In genomic region chr5:153490124-153491085, GRCh38 we compare ENCODE assay signal across 13 cellular contexts. TPM values are rescaled to one million over a fixed set of nuclear protein-coding genes. Genes with fewer than 3 reads are reported as not detected.
A peak's percentile ranks its signal among the peaks of the same experiment; 100 is the strongest.
DNase-seq lines count a peak whose midpoint lies in the region; ATAC-seq and TF ChIP-seq lines count a peak whose summit lies in the region.
"Had no signal": no experiment of that assay in that cellular context is flagged by ENCODE, and none has a peak within 500 bp of the region (broad histone marks: within the 10 kb centered on the region; RNA-seq: fewer than 3 reads in every experiment).

GRIA1 (plus strand) TSS chr5:153490670.

- ATAC-seq in HG02840 (IDR thresholded peaks at IDR 0.05; ENCODE audit: low FRiP score, unreplicated experiment) (no peak), HG02798 (IDR thresholded peaks at IDR 0.05; ENCODE audit: poor library complexity, unreplicated experiment) (no peak)
- no peak for ATAC-seq in effector memory CD8-positive, alpha-beta T cell (replicated peaks)

- peak; percentile 52 for DNase-seq in ELF-1 (ENCODE audit: low read depth, low spot score)
- DNase-seq in NCI-H82 treated with DMSO at 0.1 percent for 48 hours (lab: John Stamatoyannopoulos, UW; ENCODE audit: unreplicated experiment), result peak; percentile 6
- peak; percentile 21 for DNase-seq in fibroblast of peridontal ligament (ENCODE audit: extremely low read depth)
- DNase-seq in osteoblast (ENCODE audit: insufficient read length, low spot score, missing footprints), result no peak
- no peak for DNase-seq in RWPE1 (ENCODE audit: low spot score)
- no peak for DNase-seq in effector memory CD8-positive, alpha-beta T cell
- DNase-seq: activated effector memory CD4-positive, alpha-beta T cell treated with anti-CD3 and anti-CD28 coated beads, Interleukin-2, amount 50 U/mL, for 16 hours; DMS79 treated with DMSO at 0.1 percent for 48 hours; foreskin melanocyte; NCI-H446 had no signal

- no peaks in the 10 kb centered on the region for H3K79me2 ChIP-seq in osteoblast (ENCODE audit: insufficient read depth, low read length)

- peaks cover 0 to 4% of the 10 kb centered on the region in 2 donors for H3K4me1 Mint-ChIP-seq in effector memory CD8-positive, alpha-beta T cell (ENCODE audit: low read depth in 2 of 2)

- TF ChIP-seq CTCF in osteoblast (IDR thresholded peaks at IDR 0.05; ENCODE audit: extremely low read depth, low read depth, low read length), result no peak
- TF ChIP-seq CTCF in RWPE1 (conservative IDR thresholded peaks at IDR 0.05; ENCODE audit: low read depth), result no peak

- H3K27ac ChIP-seq in osteoblast (ENCODE audit: low read depth, low read length) (no peak within 1 kb of the TSS), RWPE1 (no peak within 1 kb of the TSS)
- H3K27ac ChIP-seq: skin epidermis had no signal

- H3K9me3 Mint-ChIP-seq in effector memory CD8-positive, alpha-beta T cell, result no peaks in the 10 kb centered on the region

- no peaks in the 10 kb centered on the region for H3K36me3 Mint-ChIP-seq in effector memory CD8-positive, alpha-beta T cell (ENCODE audit: insufficient read depth)

- H2AFZ ChIP-seq in osteoblast (ENCODE audit: low read length), result peak within 1 kb of the TSS; percentile 83

- no peaks in the 10 kb centered on the region for H3K9me3 ChIP-seq in osteoblast (ENCODE audit: low read depth, low read length)

- no peaks in the 10 kb centered on the region for H3K27me3 ChIP-seq in osteoblast (ENCODE audit: insufficient read depth, low read length)

- no peak within 1 kb of the TSS for H3K4me3 Mint-ChIP-seq in effector memory CD8-positive, alpha-beta T cell

- POLR2A ChIA-PET in RWPE1 (lab: Yijun Ruan, JAX; ENCODE audit: low non-redundant PET), result interaction anchor here (0.6 kb wide), 1 partner anchor 15 kb away, joined by 5 read pairs; no protein-coding TSS in a partner anchor

- peaks cover 20% of the 10 kb centered on the region for H3K4me1 ChIP-seq in osteoblast (ENCODE audit: insufficient read depth, low read length)

- no peaks in the 10 kb centered on the region for H3K36me3 ChIP-seq in osteoblast (ENCODE audit: insufficient read depth, low read length)

- peak within 1 kb of the TSS; percentile 88 for H3K4me2 ChIP-seq in osteoblast (ENCODE audit: insufficient read depth, low read length)

- peak within 1 kb of the TSS; percentile 62 for H3K4me3 ChIP-seq in osteoblast (ENCODE audit: insufficient read depth, low read length)
- H3K4me3 ChIP-seq: skin epidermis had no signal

- CTCF ChIA-PET in RWPE1 (lab: Yijun Ruan, JAX), result interaction anchor here (0.5 to 0.6 kb wide), 2 partner anchors 189 to 365 kb away, joined by 3 to 4 read pairs; no protein-coding TSS in a partner anchor

- no peaks in the 10 kb centered on the region for H4K20me1 ChIP-seq in osteoblast (ENCODE audit: insufficient read depth, low read length)

- peaks cover 33 to 49% of the 10 kb centered on the region in 2 donors for H3K27me3 Mint-ChIP-seq in effector memory CD8-positive, alpha-beta T cell

- H3K27ac Mint-ChIP-seq in effector memory CD8-positive, alpha-beta T cell, result no peak within 1 kb of the TSS

RNA-seq across cellular contexts. Expression of gene GRIA1, which starts in this region (rescaled TPM):
- 0.29 and 1.1 TPM in 2 replicates for total RNA-seq in osteoblast

Comparison
In these comparisons a context has a peak if more than half of its experiments do, and no peak if none do; other contexts are left out.
1. DNase-seq: peak in ELF-1 (single experiment), NCI-H82 treated with DMSO at 0.1 percent for 48 hours (single experiment) and fibroblast of peridontal ligament (single experiment); none in osteoblast (single experiment), RWPE1 (single experiment) and effector memory CD8-positive, alpha-beta T cell (0 of 3).